ENCODE assay signal across 16 cellular contexts in the genomic region with DNA sequence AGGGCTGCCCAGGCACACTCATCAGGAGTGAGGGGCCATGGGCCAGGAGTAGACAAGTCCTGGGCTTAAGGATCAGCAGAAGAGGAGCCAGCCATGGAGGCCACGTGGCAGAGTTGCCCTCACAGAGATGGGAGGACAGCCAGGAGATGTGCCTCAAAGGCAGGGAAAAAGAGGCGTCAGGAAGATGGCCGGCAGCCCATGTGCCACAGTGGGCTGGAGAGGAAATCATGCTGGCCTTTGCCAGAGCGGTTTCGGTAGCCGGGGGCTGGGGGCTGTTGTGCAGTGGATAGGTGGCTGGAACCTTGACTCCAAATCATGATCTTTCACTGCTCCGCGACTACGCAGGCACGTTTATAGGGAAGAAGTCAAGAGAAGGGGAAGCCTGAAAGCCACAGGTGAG. TPM values are rescaled to one million over a fixed set of nuclear protein-coding genes. Genes with fewer than 3 reads are reported as not detected.
DNase-seq lines count a peak whose midpoint lies in the region; FAIRE-seq and TF ChIP-seq lines count a peak whose summit lies in the region.
"Had no signal": no experiment of that assay in that cellular context is flagged by ENCODE, and none has a peak within 500 bp of the region (broad histone marks: within the 10 kb centered on the region; RNA-seq: fewer than 3 reads in every experiment).

No MANE protein-coding gene starts in this region.

- no peak for TF ChIP-seq CTCF in sigmoid colon (IDR thresholded peaks at IDR 0.05)

- no peak for TF ChIP-seq POLR2A in sigmoid colon (IDR thresholded peaks at IDR 0.05)

- intact Hi-C loops in sigmoid colon (cut with DNase I), result no loop called here

- 86 to 89% methylated on average over 10 of the region's 10 CpGs for WGBS in sigmoid colon, 2 donors

- H3K9ac ChIP-seq in BLaER1 treated with 17β-estradiol and CSF1 and Interleukin-3, amounts not matched to agents 10 nM and 100 nM, result no peak overlapping the region

- H3K36me3 ChIP-seq in BLaER1 treated with 17β-estradiol and CSF1 and Interleukin-3, amounts not matched to agents 10 nM and 100 nM, result no peaks in the 10 kb centered on the region
- no peaks in the 10 kb centered on the region for H3K36me3 ChIP-seq in sigmoid colon
- H3K36me3 ChIP-seq: BE2C had no signal

- TF ChIP-seq EP300 in sigmoid colon (IDR thresholded peaks at IDR 0.05), result no peak

- DNase-seq in AG08396 (ENCODE audit: low spot score), result peak; percentile 1
- DNase-seq in sigmoid colon, result peak; percentile 57
- no peak for DNase-seq in activated CD8-positive, alpha-beta memory T cell treated with anti-CD3 and anti-CD28 coated beads for 24 hours
- no peak for DNase-seq in NCI-H748 (lab: John Stamatoyannopoulos, UW; ENCODE audit: unreplicated experiment)
- no peak for DNase-seq in GM19239 (ENCODE audit: insufficient read length, low spot score)
- no peak for DNase-seq in HT-29 (ENCODE audit: low spot score)
- DNase-seq: BE2C; Caco-2; CD8-positive, alpha-beta memory T cell; DMS53; GF-D8; H9 had no signal

- no peak overlapping the region for H3K27ac ChIP-seq in BLaER1 treated with 17β-estradiol and CSF1 and Interleukin-3, amounts not matched to agents 10 nM and 100 nM
- H3K27ac ChIP-seq in layer of hippocampus (ENCODE audit: low read depth, low read length) (peak overlapping the region; percentile 52), sigmoid colon (peak overlapping the region in 3 of 4 donors; percentile 17 to 22 (median 21))

- no peak overlapping the region for H3K4me3 ChIP-seq in BLaER1 treated with 17β-estradiol and CSF1 and Interleukin-3, amounts not matched to agents 10 nM and 100 nM
- H3K4me3 ChIP-seq in sigmoid colon, result no peak overlapping the region
- H3K4me3 ChIP-seq: GM23338 had no signal

- peaks cover 24 to 62% (median 45%) of the 10 kb centered on the region in 10 experiments for H3K4me1 ChIP-seq in BLaER1 treated with 17β-estradiol and CSF1 and Interleukin-3, amounts not matched to agents 10 nM and 100 nM
- peaks cover 0 to 25% (median 19%) of the 10 kb centered on the region in 4 donors for H3K4me1 ChIP-seq in sigmoid colon

- no peaks in the 10 kb centered on the region for H3K9me3 ChIP-seq in BLaER1 treated with 17β-estradiol and CSF1 and Interleukin-3, amounts not matched to agents 10 nM and 100 nM (replicated peaks in 1 of 11)
- H3K9me3 ChIP-seq in sigmoid colon, result no peaks in the 10 kb centered on the region
- H3K9me3 ChIP-seq: BE2C, Caco-2 had no signal

- peak overlapping the region; percentile 16 to 72 (median 52) for H3K4me2 ChIP-seq in BLaER1 treated with 17β-estradiol and CSF1 and Interleukin-3, amounts not matched to agents 10 nM and 100 nM
- H3K4me2 ChIP-seq: GM23338 had no signal

- no peaks in the 10 kb centered on the region; a peak in 2 of 22 replicates for H4K20me1 ChIP-seq in BLaER1 treated with 17β-estradiol and CSF1 and Interleukin-3, amounts not matched to agents 10 nM and 100 nM

- FAIRE-seq in GM19239 (lab: Jason Lieb, UNC), result no peak
- FAIRE-seq: A204.1 had no signal

- peaks cover 5 to 31% (median 18%) of the 10 kb centered on the region in 11 experiments; a peak in 20 of 22 replicates for H3K27me3 ChIP-seq in BLaER1 treated with 17β-estradiol and CSF1 and Interleukin-3, amounts not matched to agents 10 nM and 100 nM
- H3K27me3 ChIP-seq in layer of hippocampus (ENCODE audit: control insufficient read depth, insufficient read depth, low read length) (no peaks in the 10 kb centered on the region), sigmoid colon (peaks cover 0 to 10% (median 0%) of the 10 kb centered on the region in 3 donors)
- H3K27me3 ChIP-seq: BE2C had no signal

RNA-seq across cellular contexts. Expression of a gene that starts 2.7 kb away (rescaled TPM):
- total RNA-seq in sigmoid colon, result under 1 TPM; 0.14 to 0.83 (median 0.60) TPM
- polyA plus RNA-seq in sigmoid colon, result under 1 TPM in 1 of 3 donors, not detected in 2; 0.12 TPM
- total RNA-seq in HT-29 (2014; rRNA removed; shearing (Covaris generic)), result 1.8 and 2.0 TPM in 2 replicates
- total RNA-seq: Caco-2; CD8-positive, alpha-beta memory T cell; GM23338 had no signal
- polyA plus RNA-seq: CD8-positive, alpha-beta memory T cell had no signal

RNA-seq across cellular contexts. Expression of a gene that starts 8.4 kb away (rescaled TPM):
- total RNA-seq in sigmoid colon, result not detected
- polyA plus RNA-seq in sigmoid colon, result under 1 TPM in 1 of 3 donors, not detected in 2; 0.09 TPM
- total RNA-seq in HT-29 (2014; rRNA removed; shearing (Covaris generic)), result 109 and 110 TPM in 2 replicates
- total RNA-seq: Caco-2; CD8-positive, alpha-beta memory T cell had no signal
- polyA plus RNA-seq: CD8-positive, alpha-beta memory T cell had no signal

RNA-seq across cellular contexts. Expression of a gene that starts 19.5 kb away (rescaled TPM):
- total RNA-seq in sigmoid colon, result not detected
- polyA plus RNA-seq in sigmoid colon, result not detected
- 0.10 and 0.21 TPM in 2 replicates for total RNA-seq in HT-29 (2014; rRNA removed; shearing (Covaris generic))
- total RNA-seq: Caco-2; CD8-positive, alpha-beta memory T cell; H9 had no signal
- polyA plus RNA-seq: CD8-positive, alpha-beta memory T cell; GM23338 had no signal

RNA-seq across cellular contexts. Expression of a gene that starts 55.3 kb away (rescaled TPM):
- 10 to 100 TPM; 14.1 to 42.6 (median 27.0) TPM for total RNA-seq in sigmoid colon
- polyA plus RNA-seq in sigmoid colon, result 10 to 100 TPM in 1 of 3 donors, 1 to 10 TPM in 2; 4.8 to 22.5 (median 8.3) TPM
- 51.6 and 55.9 TPM in 2 replicates for total RNA-seq in HT-29 (2014; rRNA removed; shearing (Covaris generic))

Comparison
In these comparisons a context has a peak if more than half of its experiments do, and no peak if none do; other contexts are left out.
1. DNase-seq: peak in AG08396 (single experiment) and sigmoid colon (single experiment); none in activated CD8-positive, alpha-beta memory T cell treated with anti-CD3 and anti-CD28 coated beads for 24 hours (single experiment), NCI-H748 (single experiment), GM19239 (single experiment) and HT-29 (single experiment).
2. H3K27ac ChIP-seq: peak in layer of hippocampus (single experiment) and sigmoid colon (3 of 4); none in BLaER1 treated with 17β-estradiol and CSF1 and Interleukin-3, amounts not matched to agents 10 nM and 100 nM (0 of 11).
3. RNA of a gene that starts 8.4 kb away (total RNA-seq): 109 to 110 TPM in HT-29; not detected in sigmoid colon; every median in the first group is over 100 times any median in the second.